ENCODE assay signal across 1 cellular context in genomic region chr6:20681243-20681684, GRCh38.
TF ChIP-seq lines count a peak whose summit lies in the region.

No MANE protein-coding gene starts in this region.

TF ChIP-seq in HepG2, 621 proteins besides CTCF, POLR2A, EP300 and RAD21 (continued from another document and continues in another):
- TF ChIP-seq, protein P1, sequence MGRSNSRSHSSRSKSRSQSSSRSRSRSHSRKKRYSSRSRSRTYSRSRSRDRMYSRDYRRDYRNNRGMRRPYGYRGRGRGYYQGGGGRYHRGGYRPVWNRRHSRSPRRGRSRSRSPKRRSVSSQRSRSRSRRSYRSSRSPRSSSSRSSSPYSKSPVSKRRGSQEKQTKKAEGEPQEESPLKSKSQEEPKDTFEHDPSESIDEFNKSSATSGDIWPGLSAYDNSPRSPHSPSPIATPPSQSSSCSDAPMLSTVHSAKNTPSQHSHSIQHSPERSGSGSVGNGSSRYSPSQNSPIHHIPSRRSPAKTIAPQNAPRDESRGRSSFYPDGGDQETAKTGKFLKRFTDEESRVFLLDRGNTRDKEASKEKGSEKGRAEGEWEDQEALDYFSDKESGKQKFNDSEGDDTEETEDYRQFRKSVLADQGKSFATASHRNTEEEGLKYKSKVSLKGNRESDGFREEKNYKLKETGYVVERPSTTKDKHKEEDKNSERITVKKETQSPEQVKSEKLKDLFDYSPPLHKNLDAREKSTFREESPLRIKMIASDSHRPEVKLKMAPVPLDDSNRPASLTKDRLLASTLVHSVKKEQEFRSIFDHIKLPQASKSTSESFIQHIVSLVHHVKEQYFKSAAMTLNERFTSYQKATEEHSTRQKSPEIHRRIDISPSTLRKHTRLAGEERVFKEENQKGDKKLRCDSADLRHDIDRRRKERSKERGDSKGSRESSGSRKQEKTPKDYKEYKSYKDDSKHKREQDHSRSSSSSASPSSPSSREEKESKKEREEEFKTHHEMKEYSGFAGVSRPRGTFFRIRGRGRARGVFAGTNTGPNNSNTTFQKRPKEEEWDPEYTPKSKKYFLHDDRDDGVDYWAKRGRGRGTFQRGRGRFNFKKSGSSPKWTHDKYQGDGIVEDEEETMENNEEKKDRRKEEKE (IDR thresholded peaks at IDR 0.05): no peak
- TF ChIP-seq ZNF746 (CRISPR knock-in tag; IDR thresholded peaks at IDR 0.05) (no peak), TBX2 (CRISPR knock-in tag; IDR thresholded peaks at IDR 0.05; ENCODE audit: borderline replicate concordance) (peak; percentile 76; the same call in 1 of the 2 replicates), CEBPG (CRISPR knock-in tag; IDR thresholded peaks at IDR 0.05) (peak; percentile 70), SMAD3 (CRISPR knock-in tag; IDR thresholded peaks at IDR 0.05) (no peak), ZBTB21 (CRISPR knock-in tag; IDR thresholded peaks at IDR 0.05) (no peak), NFE2 (CRISPR knock-in tag; IDR thresholded peaks at IDR 0.05) (no peak), ZNF547 (CRISPR knock-in tag; IDR thresholded peaks at IDR 0.05) (no peak), PITX1 (CRISPR knock-in tag; IDR thresholded peaks at IDR 0.05) (peak; percentile 53; the same call in 1 of the 2 replicates), GFI1 (CRISPR knock-in tag; IDR thresholded peaks at IDR 0.05; ENCODE audit: borderline replicate concordance) (no peak), CREM (IDR thresholded peaks at IDR 0.05) (peak; percentile 26; the same call in 1 of the 2 replicates), CREM (CRISPR knock-in tag; IDR thresholded peaks at IDR 0.05) (no peak), SSRP1 (CRISPR knock-in tag; IDR thresholded peaks at IDR 0.05) (0 out of 2 replicates have a peak, but pooled peaks have one; percentile 35), POGZ (CRISPR knock-in tag; IDR thresholded peaks at IDR 0.05) (peak; percentile 90), RERE (CRISPR knock-in tag; IDR thresholded peaks at IDR 0.05; ENCODE audit: low read depth) (no peak), SMC3 (IDR thresholded peaks at IDR 0.05; ENCODE audit: low read length) (no peak), BRCA1 (CRISPR knock-in tag; IDR thresholded peaks at IDR 0.05) (0 out of 2 replicates have a peak, but pooled peaks have one; percentile 25), ARID5B (CRISPR knock-in tag; IDR thresholded peaks at IDR 0.05) (peak; percentile 82), FLYWCH1 (CRISPR knock-in tag; IDR thresholded peaks at IDR 0.05) (no peak), MIXL1 (CRISPR knock-in tag; IDR thresholded peaks at IDR 0.05) (peak; percentile 67; the same call in 1 of the 2 replicates), MBD4 (IDR thresholded peaks at IDR 0.05; ENCODE audit: borderline replicate concordance, low read length) (no peak), KDM6A (CRISPR knock-in tag; IDR thresholded peaks at IDR 0.05; ENCODE audit: low read depth) (no peak), ZNF124 (CRISPR knock-in tag; IDR thresholded peaks at IDR 0.05) (no peak), ZNF446 (CRISPR knock-in tag; IDR thresholded peaks at IDR 0.05) (no peak), PAXIP1 (CRISPR knock-in tag; conservative IDR thresholded peaks at IDR 0.05) (peak; percentile 70; the same call in 1 of the 2 replicates)
- TF ChIP-seq, protein P2, sequence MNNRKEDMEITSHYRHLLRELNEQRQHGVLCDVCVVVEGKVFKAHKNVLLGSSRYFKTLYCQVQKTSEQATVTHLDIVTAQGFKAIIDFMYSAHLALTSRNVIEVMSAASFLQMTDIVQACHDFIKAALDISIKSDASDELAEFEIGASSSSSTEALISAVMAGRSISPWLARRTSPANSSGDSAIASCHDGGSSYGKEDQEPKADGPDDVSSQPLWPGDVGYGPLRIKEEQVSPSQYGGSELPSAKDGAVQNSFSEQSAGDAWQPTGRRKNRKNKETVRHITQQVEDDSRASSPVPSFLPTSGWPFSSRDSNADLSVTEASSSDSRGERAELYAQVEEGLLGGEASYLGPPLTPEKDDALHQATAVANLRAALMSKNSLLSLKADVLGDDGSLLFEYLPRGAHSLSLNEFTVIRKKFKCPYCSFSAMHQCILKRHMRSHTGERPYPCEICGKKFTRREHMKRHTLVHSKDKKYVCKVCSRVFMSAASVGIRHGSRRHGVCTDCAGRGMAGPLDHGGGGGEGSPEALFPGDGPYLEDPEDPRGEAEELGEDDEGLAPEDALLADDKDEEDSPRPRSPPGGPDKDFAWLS (CRISPR knock-in tag; IDR thresholded peaks at IDR 0.05; ENCODE audit: borderline replicate concordance): no peak
- TF ChIP-seq, protein P3, sequence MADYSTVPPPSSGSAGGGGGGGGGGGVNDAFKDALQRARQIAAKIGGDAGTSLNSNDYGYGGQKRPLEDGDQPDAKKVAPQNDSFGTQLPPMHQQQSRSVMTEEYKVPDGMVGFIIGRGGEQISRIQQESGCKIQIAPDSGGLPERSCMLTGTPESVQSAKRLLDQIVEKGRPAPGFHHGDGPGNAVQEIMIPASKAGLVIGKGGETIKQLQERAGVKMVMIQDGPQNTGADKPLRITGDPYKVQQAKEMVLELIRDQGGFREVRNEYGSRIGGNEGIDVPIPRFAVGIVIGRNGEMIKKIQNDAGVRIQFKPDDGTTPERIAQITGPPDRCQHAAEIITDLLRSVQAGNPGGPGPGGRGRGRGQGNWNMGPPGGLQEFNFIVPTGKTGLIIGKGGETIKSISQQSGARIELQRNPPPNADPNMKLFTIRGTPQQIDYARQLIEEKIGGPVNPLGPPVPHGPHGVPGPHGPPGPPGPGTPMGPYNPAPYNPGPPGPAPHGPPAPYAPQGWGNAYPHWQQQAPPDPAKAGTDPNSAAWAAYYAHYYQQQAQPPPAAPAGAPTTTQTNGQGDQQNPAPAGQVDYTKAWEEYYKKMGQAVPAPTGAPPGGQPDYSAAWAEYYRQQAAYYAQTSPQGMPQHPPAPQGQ (CRISPR knock-in tag; IDR thresholded peaks at IDR 0.05; ENCODE audit: borderline replicate concordance): no peak
- TF ChIP-seq, protein P4, sequence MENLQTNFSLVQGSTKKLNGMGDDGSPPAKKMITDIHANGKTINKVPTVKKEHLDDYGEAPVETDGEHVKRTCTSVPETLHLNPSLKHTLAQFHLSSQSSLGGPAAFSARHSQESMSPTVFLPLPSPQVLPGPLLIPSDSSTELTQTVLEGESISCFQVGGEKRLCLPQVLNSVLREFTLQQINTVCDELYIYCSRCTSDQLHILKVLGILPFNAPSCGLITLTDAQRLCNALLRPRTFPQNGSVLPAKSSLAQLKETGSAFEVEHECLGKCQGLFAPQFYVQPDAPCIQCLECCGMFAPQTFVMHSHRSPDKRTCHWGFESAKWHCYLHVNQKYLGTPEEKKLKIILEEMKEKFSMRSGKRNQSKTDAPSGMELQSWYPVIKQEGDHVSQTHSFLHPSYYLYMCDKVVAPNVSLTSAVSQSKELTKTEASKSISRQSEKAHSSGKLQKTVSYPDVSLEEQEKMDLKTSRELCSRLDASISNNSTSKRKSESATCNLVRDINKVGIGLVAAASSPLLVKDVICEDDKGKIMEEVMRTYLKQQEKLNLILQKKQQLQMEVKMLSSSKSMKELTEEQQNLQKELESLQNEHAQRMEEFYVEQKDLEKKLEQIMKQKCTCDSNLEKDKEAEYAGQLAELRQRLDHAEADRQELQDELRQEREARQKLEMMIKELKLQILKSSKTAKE (CRISPR knock-in tag; IDR thresholded peaks at IDR 0.05; ENCODE audit: borderline replicate concordance): peak; percentile 72; the same call in 1 of the 2 replicates
- TF ChIP-seq, protein P5, sequence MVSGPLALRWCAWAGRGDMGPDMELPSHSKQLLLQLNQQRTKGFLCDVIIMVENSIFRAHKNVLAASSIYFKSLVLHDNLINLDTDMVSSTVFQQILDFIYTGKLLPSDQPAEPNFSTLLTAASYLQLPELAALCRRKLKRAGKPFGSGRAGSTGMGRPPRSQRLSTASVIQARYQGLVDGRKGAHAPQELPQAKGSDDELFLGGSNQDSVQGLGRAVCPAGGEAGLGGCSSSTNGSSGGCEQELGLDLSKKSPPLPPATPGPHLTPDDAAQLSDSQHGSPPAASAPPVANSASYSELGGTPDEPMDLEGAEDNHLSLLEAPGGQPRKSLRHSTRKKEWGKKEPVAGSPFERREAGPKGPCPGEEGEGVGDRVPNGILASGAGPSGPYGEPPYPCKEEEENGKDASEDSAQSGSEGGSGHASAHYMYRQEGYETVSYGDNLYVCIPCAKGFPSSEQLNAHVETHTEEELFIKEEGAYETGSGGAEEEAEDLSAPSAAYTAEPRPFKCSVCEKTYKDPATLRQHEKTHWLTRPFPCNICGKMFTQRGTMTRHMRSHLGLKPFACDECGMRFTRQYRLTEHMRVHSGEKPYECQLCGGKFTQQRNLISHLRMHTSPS (CRISPR knock-in tag; IDR thresholded peaks at IDR 0.05; ENCODE audit: low read depth): peak; percentile 80; the same call in 1 of the 2 replicates
- TF ChIP-seq, protein P6, sequence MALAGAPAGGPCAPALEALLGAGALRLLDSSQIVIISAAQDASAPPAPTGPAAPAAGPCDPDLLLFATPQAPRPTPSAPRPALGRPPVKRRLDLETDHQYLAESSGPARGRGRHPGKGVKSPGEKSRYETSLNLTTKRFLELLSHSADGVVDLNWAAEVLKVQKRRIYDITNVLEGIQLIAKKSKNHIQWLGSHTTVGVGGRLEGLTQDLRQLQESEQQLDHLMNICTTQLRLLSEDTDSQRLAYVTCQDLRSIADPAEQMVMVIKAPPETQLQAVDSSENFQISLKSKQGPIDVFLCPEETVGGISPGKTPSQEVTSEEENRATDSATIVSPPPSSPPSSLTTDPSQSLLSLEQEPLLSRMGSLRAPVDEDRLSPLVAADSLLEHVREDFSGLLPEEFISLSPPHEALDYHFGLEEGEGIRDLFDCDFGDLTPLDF (CRISPR knock-in tag; IDR thresholded peaks at IDR 0.05): no peak
